20 cellular contexts compared by ENCODE assay signal in the genomic region with DNA sequence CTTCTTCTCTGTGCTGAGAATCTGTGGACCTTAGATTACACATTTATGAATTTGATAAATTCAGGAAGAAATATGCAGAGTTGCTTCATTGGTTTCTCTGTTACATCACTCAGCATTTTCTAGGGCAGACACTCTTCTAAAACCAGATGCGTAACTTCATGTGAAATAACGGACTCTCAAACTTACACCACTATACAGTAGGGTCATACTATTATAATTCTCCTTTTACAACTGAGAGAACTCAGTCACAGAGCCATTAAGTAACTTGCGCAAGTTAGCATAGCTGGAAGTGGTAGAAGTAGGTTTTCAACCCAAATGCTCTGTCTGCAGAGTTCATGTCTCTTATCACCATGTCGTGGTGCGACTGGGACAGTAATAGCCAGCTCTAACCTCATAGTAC. TPM values are rescaled to one million over a fixed set of nuclear protein-coding genes. Genes with fewer than 3 reads are reported as not detected.
DNase-seq lines count a peak whose midpoint lies in the region; TF ChIP-seq lines count a peak whose summit lies in the region.
"Had no signal": no experiment of that assay in that cellular context is flagged by ENCODE, and none has a peak within 500 bp of the region (broad histone marks: within the 10 kb centered on the region; RNA-seq: fewer than 3 reads in every experiment).

No MANE protein-coding gene starts in this region.

- DNase-seq in GM23248 (no peak), MV-4-11 (lab: John Stamatoyannopoulos, UW) (peak; percentile 96), SIG-M5 treated with dmso at 0.1 percent for 504 hours (lab: John Stamatoyannopoulos, UW; ENCODE audit: unreplicated experiment) (peak; percentile 98), choroid plexus epithelial cell (ENCODE audit: low read depth) (peak; percentile 8), GDM1 (lab: John Stamatoyannopoulos, UW) (no peak), trophoblast cell (no peak), 8988T (no peak)
- no peak for DNase-seq in stimulated activated CD8-positive, alpha-beta memory T cell treated with anti-CD3 and anti-CD28 coated beads, Interleukin-4, amount 100 ng/mL, for 48 hours
- DNase-seq: C1 segment of cervical spinal cord; CD8-positive, alpha-beta memory T cell; DMS79 treated with DMSO at 0.1 percent for 48 hours; MG63; NCI-H1417 treated with DMSO at 0.1 percent for 48 hours; NCI-H187 treated with DMSO at 0.1 percent for 48 hours; NCI-H2227 treated with DMSO at 0.1 percent for 48 hours; NCI-H510A treated with DMSO at 0.1 percent for 48 hours; NCI-H774; T-helper 1 cell had no signal

- no peak overlapping the region for H3K18ac ChIP-seq in trophoblast cell (ENCODE audit: low read length)

- H3K36me3 ChIP-seq in GM23248 (ENCODE audit: low read depth) (no peaks in the 10 kb centered on the region), trophoblast cell (ENCODE audit: control insufficient read depth in 1 of 2, insufficient read depth in 2 of 2, low read length in 2 of 2) (no peaks in the 10 kb centered on the region)
- H3K36me3 ChIP-seq: HAP-1, MG63 had no signal

- H3K9ac ChIP-seq in GM23248 (no peak overlapping the region), trophoblast cell (ENCODE audit: low read length) (no peak overlapping the region)

- H3K27me3 ChIP-seq in GM23248 (replicated peaks; ENCODE audit: insufficient read depth): no peaks in the 10 kb centered on the region
- H3K27me3 ChIP-seq in trophoblast cell (ENCODE audit: insufficient read depth, low read length): no peaks in the 10 kb centered on the region
- H3K27me3 ChIP-seq: MG63 had no signal

- no peak overlapping the region for H2AK5ac ChIP-seq in trophoblast cell (ENCODE audit: low read length)

- H2BK12ac ChIP-seq in trophoblast cell (ENCODE audit: low read length): no peak overlapping the region

- H2AFZ ChIP-seq in GM23248 (0 out of 2 replicates have a peak overlapping the region, but pooled peaks have one; percentile 41), trophoblast cell (ENCODE audit: insufficient read depth, low read length, poor library complexity) (no peak overlapping the region)

- H4K20me1 ChIP-seq in GM23248 (ENCODE audit: insufficient read depth): no peaks in the 10 kb centered on the region

- H3K14ac ChIP-seq in trophoblast cell (ENCODE audit: low read length): no peak overlapping the region

- no peak for TF ChIP-seq CTCF in choroid plexus epithelial cell (conservative IDR thresholded peaks at IDR 0.05; ENCODE audit: low read depth, low read length)

- H4K8ac ChIP-seq in trophoblast cell (ENCODE audit: low read depth, low read length): no peak overlapping the region

- H3K79me1 ChIP-seq in trophoblast cell (ENCODE audit: low read length): no peaks in the 10 kb centered on the region

- H3K79me2 ChIP-seq in GM23248 (ENCODE audit: insufficient read depth) (no peaks in the 10 kb centered on the region), trophoblast cell (ENCODE audit: control insufficient read depth, insufficient read depth, low read length, poor library complexity) (no peaks in the 10 kb centered on the region)

- no peak overlapping the region for H3K27ac ChIP-seq in GM23248
- H3K27ac ChIP-seq in trophoblast cell (ENCODE audit: low read depth, low read length): no peak overlapping the region

- H4K12ac ChIP-seq in trophoblast cell (ENCODE audit: low read depth, low read length): no peak overlapping the region

- H3K9me2 ChIP-seq in GM23248 (ENCODE audit: insufficient read depth): no peaks in the 10 kb centered on the region

- H3K4me2 ChIP-seq in GM23248 (ENCODE audit: unreplicated experiment) (no peak overlapping the region), trophoblast cell (ENCODE audit: low read length) (no peak overlapping the region)

- 98 to 99% methylated on average over 5 of the region's 5 CpGs for WGBS in GM23248 (ENCODE audit: low coverage in 1 of 2, low lambda C conversion rate in 2 of 2, missing lambda C conversion rate in 2 of 2), 2 experiments
- WGBS in trophoblast cell (ENCODE audit: extremely low coverage, insufficient coverage, insufficient read length): no CpG with 5 or more reads among the region's 5 CpGs

- no peak overlapping the region for H4K91ac ChIP-seq in trophoblast cell (ENCODE audit: low read depth, low read length)

- in situ Hi-C loops in GM23248 (cut with MboI): loop anchor here (25.0 kb wide), 1 partner anchor 482 kb away; no protein-coding TSS in a partner anchor

- peaks cover 13% of the 10 kb centered on the region; the same call in 1 of the 2 replicates for H3K4me1 ChIP-seq in GM23248 (ENCODE audit: insufficient read depth)
- H3K4me1 ChIP-seq in trophoblast cell (ENCODE audit: control insufficient read depth in 1 of 2, insufficient read depth in 2 of 2, low read length in 2 of 2): peaks cover 0 to 2% of the 10 kb centered on the region in 2 experiments

- H3K4me3 ChIP-seq in GM23248 (no peak overlapping the region), choroid plexus epithelial cell (ENCODE audit: low read depth, low read length) (no peak overlapping the region), trophoblast cell (ENCODE audit: low read depth, low read length) (no peak overlapping the region)
- H3K4me3 ChIP-seq: HAP-1, MG63 had no signal

- H2BK5ac ChIP-seq in trophoblast cell (ENCODE audit: low read depth, low read length, poor library complexity): no peak overlapping the region

- no peak overlapping the region for H3K23ac ChIP-seq in trophoblast cell (ENCODE audit: low read length)

- H2BK120ac ChIP-seq in trophoblast cell (ENCODE audit: insufficient read depth, low read length, poor library complexity): no peak overlapping the region

- H3K9me3 ChIP-seq in GM23248 (ENCODE audit: low read depth) (no peaks in the 10 kb centered on the region), trophoblast cell (ENCODE audit: insufficient read depth, low read depth, low read length) (no peaks in the 10 kb centered on the region)
- H3K9me3 ChIP-seq: HAP-1, MG63 had no signal

- H3F3A ChIP-seq in GM23248 (ENCODE audit: insufficient read depth): no peaks in the 10 kb centered on the region

- H3K4ac ChIP-seq in trophoblast cell (ENCODE audit: low read depth, low read length): no peak overlapping the region

RNA-seq across cellular contexts. Expression of a gene that starts 5.7 kb away (rescaled TPM):
- not detected in 2 replicates for total RNA-seq in GM23248 (2014; rRNA removed; shearing (Covaris generic))
- polyA plus RNA-seq in GM23248 (2016; fragmentation: Nextera tagmentation; extraction: Ambion mirVana): not detected in 2 replicates
- polyA plus RNA-seq in trophoblast cell (2013): not detected in 2 replicates
- total RNA-seq: CD8-positive, alpha-beta memory T cell had no signal
- polyA plus RNA-seq: CD8-positive, alpha-beta memory T cell; IgD-negative memory B cell had no signal

RNA-seq across cellular contexts. Expression of a gene that starts 56.1 kb away (rescaled TPM):
- total RNA-seq in GM23248 (2014; rRNA removed; shearing (Covaris generic)): 0.11 TPM in 1 of 2 replicates, not detected in the other
- polyA plus RNA-seq in GM23248 (2016; fragmentation: Nextera tagmentation; extraction: Ambion mirVana): not detected in 2 replicates
- 0.26 and 0.38 TPM in 2 replicates for polyA plus RNA-seq in trophoblast cell (2013)
- total RNA-seq: CD8-positive, alpha-beta memory T cell had no signal
- polyA plus RNA-seq: CD8-positive, alpha-beta memory T cell; IgD-negative memory B cell had no signal

Comparison
In these comparisons a context has a peak if more than half of its experiments do, and no peak if none do; other contexts are left out.
1. DNase-seq: peak in MV-4-11 (single experiment), SIG-M5 treated with dmso at 0.1 percent for 504 hours (single experiment) and choroid plexus epithelial cell (single experiment); none in GM23248 (single experiment), GDM1 (single experiment), trophoblast cell (0 of 2), stimulated activated CD8-positive, alpha-beta memory T cell treated with anti-CD3 and anti-CD28 coated beads, Interleukin-4, amount 100 ng/mL, for 48 hours (single experiment) and 8988T (single experiment).